In genomic region chr3:187775549-187775948, GRCh38 we compare ENCODE assay signal across 27 cellular contexts.
"Had no signal": no experiment of that assay in that cellular context is flagged by ENCODE, and none has a peak within 500 bp of the region (broad histone marks: within the 10 kb centered on the region; RNA-seq: fewer than 3 reads in every experiment).

No MANE protein-coding gene starts in this region.

- H3K4me1 Mint-ChIP-seq: nephron progenitor cell, neural progenitor cell had no signal

- H3K9me3 ChIP-seq: ovary, stomach, testis, thyroid gland, transverse colon, upper lobe of left lung, vagina had no signal

- H3K27ac ChIP-seq: hepatocyte, neural progenitor cell, ovary, stomach, testis, thyroid gland, transverse colon, upper lobe of left lung, vagina had no signal

- ATAC-seq: left lobe of liver; natural killer cell; sciatic nerve; stimulated activated naive B cell treated with anti-CD40 and anti-IgM and Interleukin-4, amounts not matched to agents 10 μg/mL and 1 μg/mL and 100 μg/mL, for 72 hours; stimulated activated naive CD8-positive, alpha-beta T cell treated with anti-CD3 and anti-CD28 coated beads, Interleukin-15, Interleukin-2, amounts not matched to agents 100 U/mL and 50 U/mL, for 24 hours had no signal

- H3K27me3 Mint-ChIP-seq: naive B cell; stimulated activated naive B cell treated with anti-CD40 and anti-IgM and Interleukin-4, amounts not matched to agents 10 μg/mL and 1 μg/mL and 100 μg/mL, for 72 hours had no signal

- H3K36me3 Mint-ChIP-seq: mesothelial cell of epicardium; naive B cell; natural killer cell; neural progenitor cell; stimulated activated naive B cell treated with anti-CD40 and anti-IgM and Interleukin-4, amounts not matched to agents 10 μg/mL and 1 μg/mL and 100 μg/mL, for 72 hours had no signal

- H3K4me1 ChIP-seq: stomach, testis, thyroid gland, transverse colon, vagina had no signal

- DNase-seq: islet precursor cell; mesendoderm; naive B cell; natural killer cell; nephron progenitor cell; ovary; right cardiac atrium; stimulated activated CD4-positive, alpha-beta T cell treated with anti-CD3 and anti-CD28 coated beads, Interleukin-12 subunit alpha, Interleukin-12 subunit beta, amount 100 ng/mL, for 4 hours; stimulated activated CD4-positive, alpha-beta T cell treated with anti-CD3 and anti-CD28 coated beads, Interleukin-15, amount 100 ng/mL, for 24 hours; stimulated activated CD4-positive, alpha-beta T cell treated with anti-CD3 and anti-CD28 coated beads, Interleukin-2, amount 100 ng/mL, for 24 hours; stimulated activated CD4-positive, alpha-beta T cell treated with anti-CD3 and anti-CD28 coated beads, Interleukin-4, amount 100 ng/mL, for 1 hour; stimulated activated naive B cell treated with anti-CD40 and anti-IgM and Interleukin-4, amounts not matched to agents 10 μg/mL and 1 μg/mL and 100 μg/mL, for 72 hours; stimulated activated naive CD8-positive, alpha-beta T cell treated with anti-CD3 and anti-CD28 coated beads, Interleukin-15, Interleukin-2, amounts not matched to agents 100 U/mL and 50 U/mL, for 24 hours; stomach; testis; thyroid gland; transverse colon; upper lobe of left lung had no signal

- H3K36me3 ChIP-seq: neural progenitor cell, ovary, stomach, thyroid gland, transverse colon, upper lobe of left lung, vagina had no signal

- H3K4me3 ChIP-seq: hepatocyte, lung, neural progenitor cell, ovary, skin epidermis, stomach, testis, thyroid gland, transverse colon, upper lobe of left lung, vagina had no signal

- H3K27me3 ChIP-seq: hepatocyte, neural progenitor cell, ovary, stomach, testis, thyroid gland, transverse colon, upper lobe of left lung, vagina had no signal

- H3K27ac Mint-ChIP-seq: mesothelial cell of epicardium; natural killer cell; nephron progenitor cell; neural progenitor cell; progenitor cell of endocrine pancreas; stimulated activated naive B cell treated with anti-CD40 and anti-IgM and Interleukin-4, amounts not matched to agents 10 μg/mL and 1 μg/mL and 100 μg/mL, for 72 hours had no signal

- H3K4me3 Mint-ChIP-seq: mesothelial cell of epicardium; naive B cell; natural killer cell; nephron progenitor cell; neural progenitor cell; stimulated activated naive B cell treated with anti-CD40 and anti-IgM and Interleukin-4, amounts not matched to agents 10 μg/mL and 1 μg/mL and 100 μg/mL, for 72 hours had no signal
